12 cellular contexts compared by ENCODE assay signal in genomic region chr3:188915137-188915536, GRCh38.
A peak's percentile ranks its signal among the peaks of the same experiment; 100 is the strongest.
DNase-seq lines count a peak whose midpoint lies in the region; ATAC-seq, FAIRE-seq and TF ChIP-seq lines count a peak whose summit lies in the region.
"Had no signal": no experiment of that assay in that cellular context is flagged by ENCODE, and none has a peak within 500 bp of the region (broad histone marks: within the 10 kb centered on the region; RNA-seq: fewer than 3 reads in every experiment).

No MANE protein-coding gene starts in this region.

- no peaks in the 10 kb centered on the region for H3K79me2 ChIP-seq in HepG2 (ENCODE audit: insufficient read depth, low read length)

- H3K36me3 ChIP-seq in liver (ENCODE audit: control insufficient read depth in 4 of 4, insufficient read depth in 3 of 4, low read depth in 1 of 4, low read length in 3 of 4) (no peaks in the 10 kb centered on the region), HepG2 (replicated peaks in 1 of 2; ENCODE audit: control insufficient read depth in 1 of 2, insufficient read depth in 2 of 2, low read length in 2 of 2) (no peaks in the 10 kb centered on the region), upper lobe of right lung (no peaks in the 10 kb centered on the region), stomach (no peaks in the 10 kb centered on the region)
- H3K36me3 ChIP-seq: uterus had no signal

- ATAC-seq in HepG2 (no peak), upper lobe of right lung (no peak), HG03342 (IDR thresholded peaks at IDR 0.05; ENCODE audit: unreplicated experiment) (no peak)
- peak; percentile 58 to 64 for ATAC-seq in activated T-cell treated with anti-CD3 and anti-CD28 coated beads, Interleukin-2, amount 50 U/mL, for 4 hours

- no peak overlapping the region for H3K9ac ChIP-seq in liver (ENCODE audit: low read depth in 1 of 2, low read length in 2 of 2)
- no peak overlapping the region for H3K9ac ChIP-seq in HepG2 (ENCODE audit: insufficient read depth, low read depth, low read length)

- peaks cover 3% of the 10 kb centered on the region for H3K9me3 Mint-ChIP-seq in activated T-cell treated with anti-CD3 and anti-CD28 coated beads, Interleukin-2, amount 50 U/mL, for 4 hours

- no peaks in the 10 kb centered on the region for H3K9me3 ChIP-seq in liver (ENCODE audit: control insufficient read depth in 4 of 4, low read length in 3 of 4)
- no peaks in the 10 kb centered on the region for H3K9me3 ChIP-seq in HepG2 (ENCODE audit: low read length)
- H3K9me3 ChIP-seq in upper lobe of right lung: no peaks in the 10 kb centered on the region
- H3K9me3 ChIP-seq in stomach: no peaks in the 10 kb centered on the region
- H3K9me3 ChIP-seq: uterus had no signal

- no peak for TF ChIP-seq CTCF in liver (IDR thresholded peaks at IDR 0.05; ENCODE audit: low read depth, low read length, missing input control)
- TF ChIP-seq CTCF in HepG2 (CRISPR knock-in tag; IDR thresholded peaks at IDR 0.05): no peak
- no peak for TF ChIP-seq CTCF in upper lobe of right lung (IDR thresholded peaks at IDR 0.05)
- TF ChIP-seq CTCF in stomach (IDR thresholded peaks at IDR 0.05): no peak

- peak; percentile 46 to 47 for TF ChIP-seq RAD21 in liver (IDR thresholded peaks at IDR 0.05)
- no peak for TF ChIP-seq RAD21 in HepG2 (CRISPR knock-in tag; IDR thresholded peaks at IDR 0.05)

- H3K4me1 Mint-ChIP-seq in activated T-cell treated with anti-CD3 and anti-CD28 coated beads, Interleukin-2, amount 50 U/mL, for 4 hours (ENCODE audit: low read depth): peaks cover 42% of the 10 kb centered on the region

- WGBS in liver: 24% methylated on average over 1 of the region's 1 CpG
- WGBS in HepG2 (ENCODE audit: low lambda C conversion rate): 27% methylated on average over 1 of the region's 1 CpG
- WGBS in stomach, 5 donors: 18 to 43% (median 40%) methylated on average over 1 of the region's 1 CpG

- in situ Hi-C loops in HepG2 (cut with HindIII; ENCODE audit: extremely low pct_ligation_motif_present, low pct_unique_long_range_greater_than_20kb): no loop called here

- H3K4me3 ChIP-seq in liver (ENCODE audit: low read depth in 1 of 3, low read length in 3 of 3) (no peak overlapping the region), HepG2 (replicated peaks in 1 of 3; ENCODE audit: insufficient read depth in 1 of 3, low read depth in 2 of 3, low read length in 3 of 3) (no peak overlapping the region), upper lobe of right lung (no peak overlapping the region), stomach (no peak overlapping the region)
- H3K4me3 ChIP-seq: uterus had no signal

- H3K27me3 ChIP-seq in liver (ENCODE audit: control insufficient read depth in 4 of 4, insufficient read depth in 4 of 4, low read length in 3 of 4) (no peaks in the 10 kb centered on the region), HepG2 (ENCODE audit: control insufficient read depth in 1 of 2, insufficient read depth in 2 of 2, low read length in 2 of 2) (no peaks in the 10 kb centered on the region), upper lobe of right lung (no peaks in the 10 kb centered on the region), stomach (no peaks in the 10 kb centered on the region)
- H3K27me3 ChIP-seq: uterus had no signal

- H4K20me1 ChIP-seq in HepG2 (ENCODE audit: insufficient read depth, low read length): no peaks in the 10 kb centered on the region

- peak overlapping the region; percentile 51 for H3K4me3 Mint-ChIP-seq in activated T-cell treated with anti-CD3 and anti-CD28 coated beads, Interleukin-2, amount 50 U/mL, for 4 hours

- H3K27ac ChIP-seq in liver (ENCODE audit: low read depth in 1 of 2, low read length in 2 of 2) (peak overlapping the region; percentile 65 to 74), HepG2 (ENCODE audit: extremely low read length, insufficient read depth, low read length) (no peak overlapping the region), upper lobe of right lung (peak overlapping the region; percentile 21), stomach (no peak overlapping the region)
- H3K27ac ChIP-seq: epithelial cell of prostate, uterus had no signal

- CTCF ChIA-PET in HepG2 (lab: Yijun Ruan, JAX; ENCODE audit: low intra/inter-chr PET ratio, low total read pairs): no interaction called here

- no peak overlapping the region for H2AFZ ChIP-seq in HepG2 (ENCODE audit: low read length)

- POLR2A ChIA-PET in HepG2 (lab: Yijun Ruan, JAX): no interaction called here

- no peaks in the 10 kb centered on the region for H3K27me3 Mint-ChIP-seq in activated T-cell treated with anti-CD3 and anti-CD28 coated beads, Interleukin-2, amount 50 U/mL, for 4 hours (ENCODE audit: low read depth)

- no peak overlapping the region for H3K4me2 ChIP-seq in HepG2 (ENCODE audit: low read depth, low read length)

- TF ChIP-seq POLR2A in HepG2 (IDR thresholded peaks at IDR 0.05; ENCODE audit: insufficient read depth in 1 of 2, low read depth in 2 of 2, low read length in 2 of 2) (no peak), stomach (IDR thresholded peaks at IDR 0.05) (no peak)

- no peak for TF ChIP-seq EP300 in HepG2 (IDR thresholded peaks at IDR 0.05; ENCODE audit: low read depth in 2 of 2, low read length in 2 of 2)
- TF ChIP-seq EP300 in HepG2 (CRISPR knock-in tag; IDR thresholded peaks at IDR 0.05; ENCODE audit: borderline replicate concordance): no peak
- no peak for TF ChIP-seq EP300 in stomach (IDR thresholded peaks at IDR 0.05)

- BruUV-seq in HepG2 (replicated peaks; lab: Mats Ljungman, UMichigan): no TSS peak

- H3K4me1 ChIP-seq in liver (ENCODE audit: control insufficient read depth in 4 of 4, insufficient read depth in 4 of 4, low read length in 3 of 4) (peaks cover 10 to 30% (median 25%) of the 10 kb centered on the region in 4 donors), HepG2 (ENCODE audit: insufficient read depth, low read length) (peaks cover 20% of the 10 kb centered on the region), upper lobe of right lung (peaks cover 29% of the 10 kb centered on the region), stomach (peaks cover 0 to 11% (median 0%) of the 10 kb centered on the region in 4 donors)

- no peak for FAIRE-seq in HepG2 (lab: Jason Lieb, UNC)
- FAIRE-seq: HTR-8/SVneo had no signal

- intact Hi-C loops in HepG2 (cut with micrococcal nuclease; ENCODE audit: unreplicated experiment): no loop called here
- intact Hi-C loops in upper lobe of right lung (cut with DNase I): no loop called here
- intact Hi-C loops in stomach (cut with DNase I; ENCODE audit: low total_unique reads): no loop called here

- DNase-seq in HepG2 (ENCODE audit: low spot score) (no peak), fibroblast of peridontal ligament (ENCODE audit: extremely low read depth) (peak; percentile 86), upper lobe of right lung (no peak), stomach (no peak), HK-2 (ENCODE audit: unreplicated experiment) (no peak)
- no peak for DNase-seq in activated T-cell treated with anti-CD3 and anti-CD28 coated beads, Interleukin-2, amount 50 U/mL, for 4 hours
- DNase-seq: NCI-H146, uterus had no signal

- H3K36me3 Mint-ChIP-seq in activated T-cell treated with anti-CD3 and anti-CD28 coated beads, Interleukin-2, amount 50 U/mL, for 4 hours (ENCODE audit: insufficient read depth): no peaks in the 10 kb centered on the region

TF ChIP-seq in liver, 16 proteins besides CTCF, POLR2A, EP300 and RAD21 (continues in another document):
- peak in 1 of 2 donors; percentile 18 for TF ChIP-seq EGR1 (IDR thresholded peaks at IDR 0.05; ENCODE audit: low read depth in 2 of 2)
- peak; percentile 53 for TF ChIP-seq HNF4G (IDR thresholded peaks at IDR 0.05)
- peak; percentile 67 to 86 for TF ChIP-seq RXRA (IDR thresholded peaks at IDR 0.05)
- TF ChIP-seq ATF3 (IDR thresholded peaks at IDR 0.05): no peak

TF ChIP-seq in HepG2, 621 proteins besides CTCF, POLR2A, EP300 and RAD21 (continues in another document):
- TF ChIP-seq ZBTB8A (CRISPR knock-in tag; IDR thresholded peaks at IDR 0.05; ENCODE audit: borderline replicate concordance, low read depth) (no peak), ZSCAN9 (CRISPR knock-in tag; IDR thresholded peaks at IDR 0.05; ENCODE audit: borderline replicate concordance) (no peak), USF2 (IDR thresholded peaks at IDR 0.05; ENCODE audit: low read depth, low read length) (no peak), USF2 (CRISPR knock-in tag; IDR thresholded peaks at IDR 0.05; ENCODE audit: borderline replicate concordance) (no peak), ZBTB33 (CRISPR knock-in tag; IDR thresholded peaks at IDR 0.05) (no peak), ATF1 (CRISPR knock-in tag; IDR thresholded peaks at IDR 0.05) (no peak), ZNF253 (CRISPR knock-in tag; IDR thresholded peaks at IDR 0.05; ENCODE audit: borderline replicate concordance) (no peak)

Comparison
In these comparisons a context has a peak if more than half of its experiments do, and no peak if none do; other contexts are left out.
1. H3K27ac ChIP-seq: peak in liver (2 of 2) and upper lobe of right lung (single experiment); none in HepG2 (single experiment) and stomach (0 of 5).
2. ATAC-seq: peak in activated T-cell treated with anti-CD3 and anti-CD28 coated beads, Interleukin-2, amount 50 U/mL, for 4 hours (2 of 2); none in HepG2 (single experiment), upper lobe of right lung (single experiment) and HG03342 (single experiment).